Comparison of ENCODE assay signal across 17 cellular contexts in genomic region chr10:99852481-99853213, GRCh38.
A peak's percentile ranks its signal among the peaks of the same experiment; 100 is the strongest.
DNase-seq lines count a peak whose midpoint lies in the region; FAIRE-seq and TF ChIP-seq lines count a peak whose summit lies in the region.
"Had no signal": no experiment of that assay in that cellular context is flagged by ENCODE, and none has a peak within 500 bp of the region (broad histone marks: within the 10 kb centered on the region; RNA-seq: fewer than 3 reads in every experiment).

No MANE protein-coding gene starts in this region.

- TF ChIP-seq CTCF in AG10803 (conservative IDR thresholded peaks at IDR 0.05; ENCODE audit: low read length) (no peak), astrocyte (IDR thresholded peaks at IDR 0.05; ENCODE audit: insufficient read depth, low read depth, low read length) (no peak)

- H3K36me3 ChIP-seq in astrocyte (ENCODE audit: insufficient read depth, low read length), result no peaks in the 10 kb centered on the region

- H3K27me3 ChIP-seq in astrocyte (ENCODE audit: insufficient read depth, low read length), result no peaks in the 10 kb centered on the region

- H3K4me3 ChIP-seq in AG10803 (ENCODE audit: low read length) (no peak overlapping the region), astrocyte (ENCODE audit: insufficient read depth, low read depth, low read length) (no peak overlapping the region)
- H3K4me3 ChIP-seq: A549 had no signal

- no peak overlapping the region for H3K4me2 ChIP-seq in astrocyte (ENCODE audit: low read length)
- H3K4me2 ChIP-seq: A549 had no signal

- no peaks in the 10 kb centered on the region for H3K9me3 ChIP-seq in astrocyte (ENCODE audit: insufficient read depth, low read depth, low read length)
- H3K9me3 ChIP-seq: A549 had no signal

- H4K20me1 ChIP-seq in astrocyte (ENCODE audit: insufficient read depth, low read length), result no peaks in the 10 kb centered on the region

- DNase-seq in AG10803 (ENCODE audit: low read depth), result peak; percentile 23
- peak; percentile 49 for DNase-seq in NCI-H226
- peak; percentile 15 for DNase-seq in astrocyte (ENCODE audit: low read depth)
- peak; percentile 32 for DNase-seq in myocyte (ENCODE audit: low read depth)
- DNase-seq in 8988T, result no peak
- DNase-seq in stimulated activated CD8-positive, alpha-beta memory T cell treated with anti-CD3 and anti-CD28 coated beads, Interleukin-4, amount 100 ng/mL, for 48 hours, result no peak
- DNase-seq in middle frontal gyrus (ENCODE audit: extremely low spot score, low spot score), result no peak
- no peak for DNase-seq in NOMO-1 treated with DMSO at 0.1 percent for 48 hours (lab: John Stamatoyannopoulos, UW; ENCODE audit: unreplicated experiment)
- DNase-seq: CD8-positive, alpha-beta T cell; COR-L47; DND-41; GF-D8; IMR-90 had no signal

- peaks cover 3% of the 10 kb centered on the region for H3K27me3 Mint-ChIP-seq in astrocyte (ENCODE audit: low read depth, unreplicated experiment)

- no peak overlapping the region for H2AFZ ChIP-seq in astrocyte (ENCODE audit: low read depth, low read length)

- no peak overlapping the region for H3K9ac ChIP-seq in astrocyte (ENCODE audit: low read length)

- no peak for FAIRE-seq in astrocyte (lab: Jason Lieb, UNC)
- FAIRE-seq: A549, D721Med, H54 had no signal

- H3K4me1 ChIP-seq in astrocyte (ENCODE audit: insufficient read depth, low read length), result no peaks in the 10 kb centered on the region

- no peaks in the 10 kb centered on the region for H3K36me3 Mint-ChIP-seq in astrocyte (ENCODE audit: low read depth, unreplicated experiment)
- H3K36me3 Mint-ChIP-seq: CD14-positive monocyte had no signal

- H3K4me3 Mint-ChIP-seq in astrocyte (ENCODE audit: unreplicated experiment), result no peak overlapping the region
- H3K4me3 Mint-ChIP-seq: CD14-positive monocyte; CD8-positive, alpha-beta T cell had no signal

- H3K79me2 ChIP-seq in astrocyte (ENCODE audit: insufficient read depth, low read length), result no peaks in the 10 kb centered on the region

- no peak overlapping the region for H3K27ac Mint-ChIP-seq in astrocyte (ENCODE audit: unreplicated experiment)
- H3K27ac Mint-ChIP-seq: CD14-positive monocyte; CD8-positive, alpha-beta T cell had no signal

- H3K9me3 Mint-ChIP-seq in astrocyte (ENCODE audit: unreplicated experiment), result no peaks in the 10 kb centered on the region
- H3K9me3 Mint-ChIP-seq: CD8-positive, alpha-beta T cell had no signal

- H3K27ac ChIP-seq in astrocyte (ENCODE audit: low read depth, low read length), result no peak overlapping the region
- H3K27ac ChIP-seq: A549 had no signal

- H3K4me1 Mint-ChIP-seq in astrocyte (ENCODE audit: low read depth, unreplicated experiment), result no peaks in the 10 kb centered on the region

Comparison
In these comparisons a context has a peak if more than half of its experiments do, and no peak if none do; other contexts are left out.
1. DNase-seq: peak in AG10803 (single experiment), NCI-H226 (single experiment), astrocyte (single experiment) and myocyte (single experiment); none in 8988T (single experiment), stimulated activated CD8-positive, alpha-beta memory T cell treated with anti-CD3 and anti-CD28 coated beads, Interleukin-4, amount 100 ng/mL, for 48 hours (single experiment), middle frontal gyrus (single experiment) and NOMO-1 treated with DMSO at 0.1 percent for 48 hours (single experiment).